ENCODE assay signal across 8 cellular contexts in genomic region chr22:39316440-39317083, GRCh38. TPM values are rescaled to one million over a fixed set of nuclear protein-coding genes. Genes with fewer than 3 reads are reported as not detected.
DNase-seq lines count a peak whose midpoint lies in the region; ATAC-seq and TF ChIP-seq lines count a peak whose summit lies in the region.

No MANE protein-coding gene starts in this region.

- H3K4me3 ChIP-seq in NB4 (ENCODE audit: low read depth, low read length) (peak overlapping the region; percentile 100), gastrocnemius medialis (peak overlapping the region in 2 of 4 donors; percentile 33 to 91)

- in situ Hi-C loops in gastrocnemius medialis (cut with MboI; ENCODE audit: low sequenced_read_pairs in 4 of 4): loop anchor here in 2 of 4 donors (5.0 to 25.0 kb wide), 2 partner anchors 79 to 196 kb away; partner anchors contain the start of genes ATF4 (in 1 of the 2) and MIEF1 (in 1 of the 2)

- H3K9me3 ChIP-seq in ES-I3 (ENCODE audit: control insufficient read depth, insufficient read depth, low read length) (no peaks in the 10 kb centered on the region), gastrocnemius medialis (no peaks in the 10 kb centered on the region)

- ATAC-seq in gastrocnemius medialis: peak; percentile 78 to 81
- no peak for ATAC-seq in GM21526 (IDR thresholded peaks at IDR 0.05; ENCODE audit: low FRiP score, unreplicated experiment)

- intact Hi-C loops in gastrocnemius medialis (cut with DNase I; ENCODE audit: low total_unique reads): loop anchor here (1.0 to 2.0 kb wide), 3 partner anchors 34 to 146 kb away; partner anchors contain the start of gene PDGFB

- H3K4me1 ChIP-seq in ES-I3 (ENCODE audit: insufficient read depth, low read length): peaks cover 17% of the 10 kb centered on the region; the same call in 1 of the 2 replicates
- H3K4me1 ChIP-seq in gastrocnemius medialis: peaks cover 50 to 54% of the 10 kb centered on the region in 2 donors

- TF ChIP-seq CTCF in NB4 (IDR thresholded peaks at IDR 0.05; ENCODE audit: low read depth, low read length) (peak; percentile 83), gastrocnemius medialis (IDR thresholded peaks at IDR 0.05 in 4 of 5, conservative IDR thresholded peaks at IDR 0.05 in 1 of 5) (peak; percentile 84 to 96 (median 93))

- H3K36me3 ChIP-seq in ES-I3 (ENCODE audit: insufficient read depth, low read length) (peaks cover 60% of the 10 kb centered on the region), gastrocnemius medialis (peaks cover 4 to 65% of the 10 kb centered on the region in 2 donors)

- no peaks in the 10 kb centered on the region for H3K27me3 ChIP-seq in gastrocnemius medialis

- TF ChIP-seq POLR2A in NB4 (IDR thresholded peaks at IDR 0.05; ENCODE audit: extremely low read depth, insufficient read length) (no peak), gastrocnemius medialis (IDR thresholded peaks at IDR 0.05) (no peak)

- DNase-seq in NB4 (ENCODE audit: low read depth): peak; percentile 90
- peak; percentile 71 for DNase-seq in T1000 (lab: John Stamatoyannopoulos, UW)
- peak; percentile 95 for DNase-seq in astrocyte of the hippocampus (ENCODE audit: low read depth, low spot score)
- peak; percentile 51 to 66 for DNase-seq in hippocampal formation (lab: John Stamatoyannopoulos, UW)
- peak; percentile 76 to 86 for DNase-seq in gastrocnemius medialis
- no peak for DNase-seq in NCI-H1048 (lab: John Stamatoyannopoulos, UW)

- peak overlapping the region; percentile 86 to 98 (median 91) for H3K27ac ChIP-seq in gastrocnemius medialis

- H3K9ac ChIP-seq in ES-I3 (ENCODE audit: low read depth, low read length): peak overlapping the region; percentile 96; the same call in 1 of the 2 replicates

RNA-seq across cellular contexts. Expression of gene RPL3, which starts 2.9 kb away (rescaled TPM):
- total RNA-seq in gastrocnemius medialis: 100 to 1,000 TPM; 261 to 680 (median 391) TPM

RNA-seq across cellular contexts. Expression of gene SYNGR1, which starts 33.2 kb away (rescaled TPM):
- 10 to 100 TPM in 2 of 4 donors, 1 to 10 TPM in 2; 2.8 to 17.2 (median 9.7) TPM for total RNA-seq in gastrocnemius medialis
